18 cellular contexts compared by ENCODE assay signal in the genomic region with DNA sequence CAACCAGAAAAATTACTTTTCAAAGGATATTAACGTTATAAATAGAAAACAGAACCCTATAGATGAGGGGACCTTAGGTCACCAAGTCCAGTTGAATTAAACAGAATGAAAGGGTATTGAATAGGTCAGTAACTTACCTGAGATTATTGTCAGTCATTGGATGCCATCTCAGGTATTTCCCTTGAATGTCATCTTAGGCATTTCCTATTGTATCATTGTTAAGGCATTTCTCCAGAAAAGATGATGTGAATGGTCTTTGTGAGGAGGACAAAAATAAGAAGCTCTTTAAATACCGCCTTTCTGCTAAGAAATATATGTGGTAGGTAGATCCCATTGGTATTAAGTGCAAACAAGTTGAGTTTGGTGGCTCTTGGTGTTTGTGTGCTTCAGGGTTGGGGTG. TPM values are rescaled to one million over a fixed set of nuclear protein-coding genes. Genes with fewer than 3 reads are reported as not detected.
DNase-seq lines count a peak whose midpoint lies in the region; ATAC-seq, FAIRE-seq and TF ChIP-seq lines count a peak whose summit lies in the region.
"Had no signal": no experiment of that assay in that cellular context is flagged by ENCODE, and none has a peak within 500 bp of the region (broad histone marks: within the 10 kb centered on the region; RNA-seq: fewer than 3 reads in every experiment).

No MANE protein-coding gene starts in this region.

- peaks cover 70% of the 10 kb centered on the region for H3K36me3 ChIP-seq in CD8-positive, alpha-beta T cell (ENCODE audit: insufficient read depth, low read length)
- H3K36me3 ChIP-seq in astrocyte (ENCODE audit: insufficient read depth, low read length) (peaks cover 70% of the 10 kb centered on the region), neutrophil (peaks cover 84% of the 10 kb centered on the region), transverse colon (peaks cover 0 to 87% (median 44%) of the 10 kb centered on the region in 4 donors)

- H3K36me3 Mint-ChIP-seq in activated CD4-positive, alpha-beta memory T cell treated with anti-CD3 and anti-CD28 coated beads for 36 hours = peaks cover 75% of the 10 kb centered on the region
- H3K36me3 Mint-ChIP-seq in activated CD4-positive, alpha-beta memory T cell treated with anti-CD3 and anti-CD28 coated beads, Interleukin-2, amount 10 ng/mL, durations not matched to agents 7 days and 5 days (ENCODE audit: low read depth) = peaks cover 87% of the 10 kb centered on the region
- H3K36me3 Mint-ChIP-seq in CD8-positive, alpha-beta T cell = peaks cover 88% of the 10 kb centered on the region
- H3K36me3 Mint-ChIP-seq in astrocyte (ENCODE audit: low read depth, unreplicated experiment) = peaks cover 54% of the 10 kb centered on the region

- H3K27me3 ChIP-seq in CD8-positive, alpha-beta T cell (ENCODE audit: insufficient read depth, low read length) = no peaks in the 10 kb centered on the region
- H3K27me3 ChIP-seq in astrocyte (ENCODE audit: insufficient read depth, low read length) (no peaks in the 10 kb centered on the region), neutrophil (no peaks in the 10 kb centered on the region), transverse colon (no peaks in the 10 kb centered on the region)
- H3K27me3 ChIP-seq: BLaER1 treated with 17β-estradiol and CSF1 and Interleukin-3, amounts not matched to agents 10 nM and 100 nM; MG63 had no signal

- no peak for TF ChIP-seq POLR2A in transverse colon (IDR thresholded peaks at IDR 0.05)

- H3K4me1 Mint-ChIP-seq in activated CD4-positive, alpha-beta memory T cell treated with anti-CD3 and anti-CD28 coated beads for 36 hours (ENCODE audit: low read depth) = peaks cover 41% of the 10 kb centered on the region
- peaks cover 34% of the 10 kb centered on the region for H3K4me1 Mint-ChIP-seq in activated CD4-positive, alpha-beta memory T cell treated with anti-CD3 and anti-CD28 coated beads, Interleukin-2, amount 10 ng/mL, durations not matched to agents 7 days and 5 days
- H3K4me1 Mint-ChIP-seq in CD8-positive, alpha-beta T cell (ENCODE audit: low read depth) = peaks cover 36% of the 10 kb centered on the region
- H3K4me1 Mint-ChIP-seq in astrocyte (ENCODE audit: low read depth, unreplicated experiment) = peaks cover 19% of the 10 kb centered on the region

- no peak overlapping the region for H3K27ac ChIP-seq in CD8-positive, alpha-beta T cell (ENCODE audit: low read depth, low read length)
- H3K27ac ChIP-seq in astrocyte (ENCODE audit: low read depth, low read length) = no peak overlapping the region
- peak overlapping the region; percentile 17 for H3K27ac ChIP-seq in neutrophil
- H3K27ac ChIP-seq in transverse colon = no peak overlapping the region
- H3K27ac ChIP-seq: 22Rv1; BLaER1 treated with 17β-estradiol and CSF1 and Interleukin-3, amounts not matched to agents 10 nM and 100 nM had no signal

- peaks cover 56% of the 10 kb centered on the region for H4K20me1 ChIP-seq in astrocyte (ENCODE audit: insufficient read depth, low read length)

- H3K4me2 ChIP-seq in astrocyte (ENCODE audit: low read length) = no peak overlapping the region
- H3K4me2 ChIP-seq: BLaER1 treated with 17β-estradiol and CSF1 and Interleukin-3, amounts not matched to agents 10 nM and 100 nM had no signal

- intact Hi-C loops in activated CD4-positive, alpha-beta memory T cell treated with anti-CD3 and anti-CD28 coated beads for 36 hours (cut with micrococcal nuclease) = no loop called here
- intact Hi-C loops in CD8-positive, alpha-beta T cell (cut with DNase I, micrococcal nuclease) = loop anchor here in 1 of 2 experiments (5.0 kb wide), 1 partner anchor 33 kb away; no protein-coding TSS in a partner anchor
- intact Hi-C loops in transverse colon (cut with DNase I; ENCODE audit: low total_unique reads) = no loop called here

- ATAC-seq in CD8-positive, alpha-beta T cell = no peak
- ATAC-seq in GM18519 (IDR thresholded peaks at IDR 0.05; ENCODE audit: low FRiP score, unreplicated experiment) = no peak

- TF ChIP-seq CTCF in CD8-positive, alpha-beta T cell (IDR thresholded peaks at IDR 0.05) = no peak
- TF ChIP-seq CTCF in astrocyte (IDR thresholded peaks at IDR 0.05; ENCODE audit: insufficient read depth, low read depth, low read length) = no peak
- TF ChIP-seq CTCF in neutrophil (IDR thresholded peaks at IDR 0.05) = no peak
- no peak for TF ChIP-seq CTCF in transverse colon (IDR thresholded peaks at IDR 0.05)

- TF ChIP-seq EP300 in transverse colon (IDR thresholded peaks at IDR 0.05; ENCODE audit: low read depth) = no peak

- POLR2A ChIA-PET in activated CD4-positive, alpha-beta memory T cell treated with anti-CD3 and anti-CD28 coated beads for 36 hours (lab: Charles Lee) = no interaction called here
- POLR2A ChIA-PET in activated CD4-positive, alpha-beta memory T cell treated with anti-CD3 and anti-CD28 coated beads, Interleukin-2, amount 10 ng/mL, durations not matched to agents 7 days and 5 days (lab: Charles Lee) = interaction anchor here (1.2 kb wide), 1 partner anchor 11 kb away, joined by 5 read pairs; no protein-coding TSS in a partner anchor
- POLR2A ChIA-PET in CD8-positive, alpha-beta T cell (lab: Charles Lee) = interaction anchor here (0.7 to 0.8 kb wide), 2 partner anchors 12 to 16 kb away, joined by 3 read pairs; no protein-coding TSS in a partner anchor

- no peaks in the 10 kb centered on the region for H3K9me3 ChIP-seq in CD8-positive, alpha-beta T cell (ENCODE audit: low read length)
- H3K9me3 ChIP-seq in astrocyte (ENCODE audit: insufficient read depth, low read depth, low read length) = no peaks in the 10 kb centered on the region
- no peaks in the 10 kb centered on the region for H3K9me3 ChIP-seq in neutrophil
- no peaks in the 10 kb centered on the region for H3K9me3 ChIP-seq in transverse colon
- H3K9me3 ChIP-seq: Caco-2, HAP-1 had no signal

- no peak overlapping the region for H3K4me3 ChIP-seq in CD8-positive, alpha-beta T cell (ENCODE audit: low read depth, low read length)
- H3K4me3 ChIP-seq in astrocyte (ENCODE audit: insufficient read depth, low read depth, low read length) (no peak overlapping the region), neutrophil (ENCODE audit: low read depth in 1 of 2, low read length in 1 of 2) (no peak overlapping the region), transverse colon (no peak overlapping the region)
- H3K4me3 ChIP-seq: BLaER1 treated with 17β-estradiol and CSF1 and Interleukin-3, amounts not matched to agents 10 nM and 100 nM; HAP-1; MG63 had no signal

- H3K27ac Mint-ChIP-seq in activated CD4-positive, alpha-beta memory T cell treated with anti-CD3 and anti-CD28 coated beads for 36 hours = peak overlapping the region; percentile 19
- no peak overlapping the region for H3K27ac Mint-ChIP-seq in activated CD4-positive, alpha-beta memory T cell treated with anti-CD3 and anti-CD28 coated beads, Interleukin-2, amount 10 ng/mL, durations not matched to agents 7 days and 5 days
- H3K27ac Mint-ChIP-seq in CD8-positive, alpha-beta T cell = peak overlapping the region; percentile 28
- peak overlapping the region; percentile 60 for H3K27ac Mint-ChIP-seq in astrocyte (ENCODE audit: unreplicated experiment)

- no peak overlapping the region for H2AFZ ChIP-seq in astrocyte (ENCODE audit: low read depth, low read length)

- peaks cover 88% of the 10 kb centered on the region for H3K79me2 ChIP-seq in astrocyte (ENCODE audit: insufficient read depth, low read length)

- DNase-seq in activated CD4-positive, alpha-beta memory T cell treated with anti-CD3 and anti-CD28 coated beads for 36 hours = no peak
- no peak for DNase-seq in activated CD4-positive, alpha-beta memory T cell treated with anti-CD3 and anti-CD28 coated beads, Interleukin-2, amount 10 ng/mL, durations not matched to agents 7 days and 5 days
- no peak for DNase-seq in CD8-positive, alpha-beta T cell
- DNase-seq in astrocyte (ENCODE audit: low read depth) (no peak), transverse colon (no peak), NOMO-1 treated with DMSO at 0.1 percent for 48 hours (lab: John Stamatoyannopoulos, UW; ENCODE audit: unreplicated experiment) (no peak)
- DNase-seq: Caco-2, MG63, NCI-H1092 treated with DMSO at 0.1 percent for 48 hours, NCI-H1694, NCI-H345, NCI-H526 treated with DMSO at 0.1 percent for 48 hours, OCI-M1 had no signal

- no peak overlapping the region for H3K4me3 Mint-ChIP-seq in activated CD4-positive, alpha-beta memory T cell treated with anti-CD3 and anti-CD28 coated beads for 36 hours
- H3K4me3 Mint-ChIP-seq in activated CD4-positive, alpha-beta memory T cell treated with anti-CD3 and anti-CD28 coated beads, Interleukin-2, amount 10 ng/mL, durations not matched to agents 7 days and 5 days = no peak overlapping the region
- no peak overlapping the region for H3K4me3 Mint-ChIP-seq in CD8-positive, alpha-beta T cell
- H3K4me3 Mint-ChIP-seq in astrocyte (ENCODE audit: unreplicated experiment) = no peak overlapping the region

- WGBS in transverse colon (ENCODE audit: low coverage in 1 of 2), 2 donors = 94 to 98% methylated on average over 2 of the region's 2 CpGs

- in situ Hi-C loops in transverse colon (cut with MboI; ENCODE audit: low pct_ligation_motif_present in 1 of 4, low pct_unique_long_range_greater_than_20kb in 1 of 4, low sequenced_read_pairs in 3 of 4) = no loop called here

- no peaks in the 10 kb centered on the region for H3K9me3 Mint-ChIP-seq in activated CD4-positive, alpha-beta memory T cell treated with anti-CD3 and anti-CD28 coated beads for 36 hours
- peaks cover 5% of the 10 kb centered on the region for H3K9me3 Mint-ChIP-seq in activated CD4-positive, alpha-beta memory T cell treated with anti-CD3 and anti-CD28 coated beads, Interleukin-2, amount 10 ng/mL, durations not matched to agents 7 days and 5 days
- H3K9me3 Mint-ChIP-seq in CD8-positive, alpha-beta T cell = no peaks in the 10 kb centered on the region
- H3K9me3 Mint-ChIP-seq in astrocyte (ENCODE audit: unreplicated experiment) = peaks cover 7% of the 10 kb centered on the region

- H3K27me3 Mint-ChIP-seq in activated CD4-positive, alpha-beta memory T cell treated with anti-CD3 and anti-CD28 coated beads for 36 hours = no peaks in the 10 kb centered on the region
- H3K27me3 Mint-ChIP-seq in activated CD4-positive, alpha-beta memory T cell treated with anti-CD3 and anti-CD28 coated beads, Interleukin-2, amount 10 ng/mL, durations not matched to agents 7 days and 5 days = no peaks in the 10 kb centered on the region
- H3K27me3 Mint-ChIP-seq in CD8-positive, alpha-beta T cell (ENCODE audit: low read depth) = no peaks in the 10 kb centered on the region
- H3K27me3 Mint-ChIP-seq in astrocyte (ENCODE audit: low read depth, unreplicated experiment) = no peaks in the 10 kb centered on the region

- H3K4me1 ChIP-seq in CD8-positive, alpha-beta T cell (ENCODE audit: insufficient read depth, low read length) = peaks cover 3% of the 10 kb centered on the region
- no peaks in the 10 kb centered on the region for H3K4me1 ChIP-seq in astrocyte (ENCODE audit: insufficient read depth, low read length)
- H3K4me1 ChIP-seq in neutrophil (ENCODE audit: control insufficient read depth in 1 of 2, insufficient read depth in 1 of 2, low read depth in 1 of 2, low read length in 1 of 2) = peaks cover 10 to 22% of the 10 kb centered on the region in 2 experiments
- no peaks in the 10 kb centered on the region for H3K4me1 ChIP-seq in transverse colon
- H3K4me1 ChIP-seq: Caco-2, HAP-1 had no signal

- H3K9ac ChIP-seq in astrocyte (ENCODE audit: low read length) = no peak overlapping the region
- H3K9ac ChIP-seq: BLaER1 treated with 17β-estradiol and CSF1 and Interleukin-3, amounts not matched to agents 10 nM and 100 nM had no signal

- CTCF ChIA-PET in activated CD4-positive, alpha-beta memory T cell treated with anti-CD3 and anti-CD28 coated beads for 36 hours (lab: Charles Lee) = interaction anchor here (0.6 to 3.6 kb wide), 3 partner anchors 18 to 159 kb away, joined by 3 to 15 read pairs (median 14); no protein-coding TSS in a partner anchor
- CTCF ChIA-PET in activated CD4-positive, alpha-beta memory T cell treated with anti-CD3 and anti-CD28 coated beads, Interleukin-2, amount 10 ng/mL, durations not matched to agents 7 days and 5 days (lab: Charles Lee) = interaction anchor here (0.8 to 1.8 kb wide), 3 partner anchors 13 to 158 kb away, joined by 3 to 6 read pairs (median 4); no protein-coding TSS in a partner anchor
- CTCF ChIA-PET in CD8-positive, alpha-beta T cell (lab: Charles Lee) = no interaction called here

- FAIRE-seq in astrocyte (lab: Jason Lieb, UNC) = no peak

RNA-seq across cellular contexts. Expression of gene CHD2, which starts 55.6 kb away (rescaled TPM):
- total RNA-seq in activated CD4-positive, alpha-beta memory T cell treated with anti-CD3 and anti-CD28 coated beads for 36 hours = 100 to 1,000 TPM; 113 to 121 TPM
- total RNA-seq in activated CD4-positive, alpha-beta memory T cell treated with anti-CD3 and anti-CD28 coated beads, Interleukin-2, amount 10 ng/mL, durations not matched to agents 7 days and 5 days = 100 to 1,000 TPM; 141 to 155 TPM
- 100 to 1,000 TPM; 615 to 669 TPM for total RNA-seq in CD8-positive, alpha-beta T cell
- total RNA-seq in astrocyte (90.0 and 105 TPM in 2 replicates), transverse colon (100 to 1,000 TPM in 3 of 4 donors, 10 to 100 TPM in 1; 90.5 to 190 (median 138) TPM)
